ENCODE assay signal across 11 cellular contexts in the genomic region with DNA sequence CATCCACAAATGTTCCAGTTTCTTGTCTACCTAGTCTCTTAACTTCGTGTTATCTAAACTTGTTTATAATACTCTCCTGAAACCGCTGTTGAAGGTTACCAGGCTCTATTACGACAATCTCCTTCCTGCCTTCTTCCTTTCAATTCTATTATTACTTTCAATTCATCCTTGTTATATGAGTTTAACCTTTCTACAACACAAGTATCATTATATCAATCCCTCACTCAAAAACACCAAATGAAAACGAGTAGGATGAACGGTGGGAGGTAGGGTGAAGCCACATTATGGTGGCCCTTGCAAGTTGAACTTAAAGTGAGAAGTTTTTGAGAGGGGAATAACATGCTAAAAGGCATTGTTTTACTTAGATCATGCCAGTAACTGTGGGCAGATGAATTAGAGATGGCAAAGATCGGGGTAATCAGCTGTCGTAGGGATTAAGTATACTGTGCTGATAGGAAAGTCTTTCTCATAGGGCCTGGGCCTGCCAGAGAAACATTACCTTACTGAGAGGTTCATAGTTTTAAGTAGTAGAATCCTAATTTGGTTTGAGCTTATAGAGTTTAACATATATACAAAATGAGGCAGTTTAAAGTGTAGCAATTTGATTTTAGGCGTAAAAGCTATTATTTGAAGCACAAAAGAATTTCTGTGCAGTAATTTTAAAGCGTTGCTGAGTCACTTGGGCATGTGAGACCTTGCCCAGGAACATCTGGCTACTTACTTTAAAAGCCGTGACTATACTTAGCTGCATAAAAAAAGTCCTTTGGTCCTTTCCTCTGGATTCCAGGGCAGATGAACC. TPM values are rescaled to one million over a fixed set of nuclear protein-coding genes. Genes with fewer than 3 reads are reported as not detected.
DNase-seq lines count a peak whose midpoint lies in the region; ATAC-seq and TF ChIP-seq lines count a peak whose summit lies in the region.
"Had no signal": no experiment of that assay in that cellular context is flagged by ENCODE, and none has a peak within 500 bp of the region (broad histone marks: within the 10 kb centered on the region; RNA-seq: fewer than 3 reads in every experiment).

No MANE protein-coding gene starts in this region.

- no peaks in the 10 kb centered on the region for H3K36me3 Mint-ChIP-seq in stimulated activated naive B cell treated with anti-CD40 and anti-IgM and Interleukin-4, amounts not matched to agents 10 μg/mL and 1 μg/mL and 100 μg/mL, for 72 hours

- H3K4me3 ChIP-seq in cardiac muscle cell (no peak overlapping the region), right cardiac atrium (ENCODE audit: low read length) (no peak overlapping the region), OCI-LY3 (ENCODE audit: low read length) (no peak overlapping the region), mammary epithelial cell (replicated peaks in 1 of 3; ENCODE audit: insufficient read depth in 1 of 3, low read depth in 2 of 3, low read length in 3 of 3) (no peak overlapping the region)

- dilution Hi-C loops in mammary epithelial cell (cut with HindIII; ENCODE audit: low sequenced_read_pairs), result loop anchor here (5.0 kb wide), 1 partner anchor 36 kb away; no protein-coding TSS in a partner anchor

- H4K20me1 ChIP-seq in OCI-LY3 (ENCODE audit: insufficient read depth, low read length) (no peaks in the 10 kb centered on the region), mammary epithelial cell (ENCODE audit: insufficient read depth, low read length) (no peaks in the 10 kb centered on the region)

- DNase-seq in cardiac muscle cell (ENCODE audit: low read depth in 1 of 2, low spot score in 1 of 2) (no peak), right cardiac atrium (no peak), mammary epithelial cell (peak; percentile 71), NCI-H2107 (lab: John Stamatoyannopoulos, UW) (no peak), NCI-H1048 (lab: John Stamatoyannopoulos, UW) (no peak)
- DNase-seq in stimulated activated naive B cell treated with anti-CD40 and anti-IgM and Interleukin-4, amounts not matched to agents 10 μg/mL and 1 μg/mL and 100 μg/mL, for 72 hours, result no peak
- DNase-seq: aorta, COR-L47 had no signal

- H3K9me3 Mint-ChIP-seq in stimulated activated naive B cell treated with anti-CD40 and anti-IgM and Interleukin-4, amounts not matched to agents 10 μg/mL and 1 μg/mL and 100 μg/mL, for 72 hours, result no peaks in the 10 kb centered on the region

- intact Hi-C loops in right cardiac atrium (cut with DNase I) (no loop called here), mammary epithelial cell (cut with micrococcal nuclease) (loop anchor here (5.0 kb wide), 1 partner anchor 34 kb away; a partner anchor contains a TSS)

- CTCF ChIA-PET in mammary epithelial cell (lab: Charles Lee; ENCODE audit: low non-redundant PET), result no interaction called here

- no peaks in the 10 kb centered on the region for H3K9me3 ChIP-seq in cardiac muscle cell (ENCODE audit: low read depth)
- H3K9me3 ChIP-seq in right cardiac atrium (ENCODE audit: control insufficient read depth, low read length), result no peaks in the 10 kb centered on the region
- H3K9me3 ChIP-seq in OCI-LY3 (ENCODE audit: insufficient read depth, low read length), result no peaks in the 10 kb centered on the region
- H3K9me3 ChIP-seq in mammary epithelial cell (replicated peaks; ENCODE audit: insufficient read depth, low read length), result no peaks in the 10 kb centered on the region

- no TSS peak for BruUV-seq in mammary epithelial cell (replicated peaks; lab: Mats Ljungman, UMichigan)

- H3K4me2 ChIP-seq in OCI-LY3 (ENCODE audit: low read length) (peak overlapping the region; percentile 9; the same call in 1 of the 2 replicates), mammary epithelial cell (ENCODE audit: insufficient read depth, low read depth, low read length) (peak overlapping the region; percentile 62)

- H3K79me2 ChIP-seq in OCI-LY3 (ENCODE audit: low read length) (peaks cover 12% of the 10 kb centered on the region), mammary epithelial cell (ENCODE audit: insufficient read depth, low read length) (peaks cover 13% of the 10 kb centered on the region)

- H2AFZ ChIP-seq in OCI-LY3 (ENCODE audit: low read depth, low read length) (0 out of 2 replicates have a peak overlapping the region, but pooled peaks have one; percentile 12), mammary epithelial cell (ENCODE audit: low read depth, low read length) (peak overlapping the region; percentile 17)

- H3K27me3 ChIP-seq in cardiac muscle cell, result no peaks in the 10 kb centered on the region
- no peaks in the 10 kb centered on the region for H3K27me3 ChIP-seq in right cardiac atrium (ENCODE audit: control insufficient read depth, insufficient read depth)
- no peaks in the 10 kb centered on the region for H3K27me3 ChIP-seq in OCI-LY3 (ENCODE audit: low read depth, low read length)
- no peaks in the 10 kb centered on the region for H3K27me3 ChIP-seq in mammary epithelial cell (ENCODE audit: insufficient read depth, low read length)

- in situ Hi-C loops in mammary epithelial cell (cut with MboI; ENCODE audit: low sequenced_read_pairs in 2 of 2), result no loop called here

- ATAC-seq in right cardiac atrium, result no peak
- no peak for ATAC-seq in stimulated activated naive B cell treated with anti-CD40 and anti-IgM and Interleukin-4, amounts not matched to agents 10 μg/mL and 1 μg/mL and 100 μg/mL, for 72 hours (replicated peaks)
- no peak for ATAC-seq in HG03571 (IDR thresholded peaks at IDR 0.05; ENCODE audit: unreplicated experiment)
- ATAC-seq: Right ventricle myocardium inferior had no signal

- TF ChIP-seq CTCF in cardiac muscle cell (IDR thresholded peaks at IDR 0.05; ENCODE audit: low read depth, low read length), result no peak
- TF ChIP-seq CTCF in OCI-LY3 (IDR thresholded peaks at IDR 0.05; ENCODE audit: low read depth, low read length), result no peak
- no peak for TF ChIP-seq CTCF in mammary epithelial cell (conservative IDR thresholded peaks at IDR 0.05 in 1 of 2, IDR thresholded peaks at IDR 0.05 in 1 of 2; ENCODE audit: extremely low read depth in 1 of 2, insufficient read depth in 1 of 2, low read depth in 1 of 2, low read length in 2 of 2)

- peak overlapping the region; percentile 66 for H3K27ac ChIP-seq in cardiac muscle cell
- no peak overlapping the region for H3K27ac ChIP-seq in right cardiac atrium (ENCODE audit: low read length)
- no peak overlapping the region for H3K27ac ChIP-seq in OCI-LY3 (ENCODE audit: low read length)
- peak overlapping the region; percentile 26 for H3K27ac ChIP-seq in mammary epithelial cell (ENCODE audit: insufficient read depth, low read depth, low read length)

- H3K4me1 ChIP-seq in cardiac muscle cell (ENCODE audit: low read depth), result peaks cover 9% of the 10 kb centered on the region
- no peaks in the 10 kb centered on the region for H3K4me1 ChIP-seq in right cardiac atrium (ENCODE audit: control insufficient read depth, insufficient read depth, low read length)
- peaks cover 28% of the 10 kb centered on the region for H3K4me1 ChIP-seq in OCI-LY3 (ENCODE audit: low read length)
- peaks cover 27% of the 10 kb centered on the region for H3K4me1 ChIP-seq in mammary epithelial cell (ENCODE audit: insufficient read depth, low read length)

- H3K9ac ChIP-seq in OCI-LY3 (ENCODE audit: low read length), result no peak overlapping the region
- no peak overlapping the region for H3K9ac ChIP-seq in mammary epithelial cell (ENCODE audit: insufficient read depth, low read length)

- H3K4me3 Mint-ChIP-seq in stimulated activated naive B cell treated with anti-CD40 and anti-IgM and Interleukin-4, amounts not matched to agents 10 μg/mL and 1 μg/mL and 100 μg/mL, for 72 hours, result peak overlapping the region; percentile 11 to 28

- WGBS in right cardiac atrium, result 63% methylated on average over 10 of the region's 10 CpGs
- 69% methylated on average over 10 of the region's 10 CpGs for WGBS in mammary epithelial cell (ENCODE audit: low coverage, missing lambda C conversion rate)

- H3K27me3 Mint-ChIP-seq in stimulated activated naive B cell treated with anti-CD40 and anti-IgM and Interleukin-4, amounts not matched to agents 10 μg/mL and 1 μg/mL and 100 μg/mL, for 72 hours, result no peaks in the 10 kb centered on the region

- H3K27ac Mint-ChIP-seq in stimulated activated naive B cell treated with anti-CD40 and anti-IgM and Interleukin-4, amounts not matched to agents 10 μg/mL and 1 μg/mL and 100 μg/mL, for 72 hours, result peak overlapping the region; percentile 34

- peaks cover 17 to 28% of the 10 kb centered on the region in 2 donors for H3K4me1 Mint-ChIP-seq in stimulated activated naive B cell treated with anti-CD40 and anti-IgM and Interleukin-4, amounts not matched to agents 10 μg/mL and 1 μg/mL and 100 μg/mL, for 72 hours

- H3K36me3 ChIP-seq in cardiac muscle cell (no peaks in the 10 kb centered on the region), OCI-LY3 (replicated peaks; ENCODE audit: low read depth, low read length) (no peaks in the 10 kb centered on the region), mammary epithelial cell (ENCODE audit: insufficient read depth, low read length) (no peaks in the 10 kb centered on the region)

RNA-seq across cellular contexts. Expression of a gene that starts 3.4 kb away (rescaled TPM):
- 11.8 and 20.4 TPM in 2 replicates for total RNA-seq in cardiac muscle cell
- polyA plus RNA-seq in cardiac muscle cell, result 3.4 and 7.7 TPM in 2 replicates
- total RNA-seq in right cardiac atrium, result 1 to 10 TPM; 6.6 to 7.8 (median 7.4) TPM
- 2.2 TPM for polyA plus RNA-seq in right cardiac atrium
- total RNA-seq in mammary epithelial cell, result 10 to 100 TPM; 15.7 to 15.9 TPM
- 1.6 TPM for polyA plus RNA-seq in mammary epithelial cell
- 8.9 TPM for polyA minus RNA-seq in mammary epithelial cell

RNA-seq across cellular contexts. Expression of a gene that starts 34.5 kb away (rescaled TPM):
- total RNA-seq in cardiac muscle cell, result 1,120 and 1,418 TPM in 2 replicates
- polyA plus RNA-seq in cardiac muscle cell, result 557 and 617 TPM in 2 replicates
- total RNA-seq in right cardiac atrium, result 100 to 1,000 TPM; 818 to 939 (median 885) TPM
- 2,039 TPM for polyA plus RNA-seq in right cardiac atrium
- 1,000 to 10,000 TPM in 1 of 2 donors, 100 to 1,000 TPM in 1; 920 to 1,138 TPM for total RNA-seq in mammary epithelial cell
- polyA plus RNA-seq in mammary epithelial cell, result 906 TPM
- polyA minus RNA-seq in mammary epithelial cell, result 633 TPM

RNA-seq across cellular contexts. Expression of a gene that starts 44.1 kb away (rescaled TPM):
- total RNA-seq in cardiac muscle cell (9.0 and 15.8 TPM in 2 replicates), right cardiac atrium (10 to 100 TPM; 10.9 to 11.7 (median 11.4) TPM), mammary epithelial cell (10 to 100 TPM; 20.3 to 25.3 TPM)
- polyA plus RNA-seq in cardiac muscle cell (7.3 and 8.7 TPM in 2 replicates), right cardiac atrium (4.4 TPM), mammary epithelial cell (6.9 TPM)
- polyA minus RNA-seq in mammary epithelial cell, result 8.1 TPM

RNA-seq across cellular contexts. Expression of a gene that starts 58.0 kb away (rescaled TPM):
- total RNA-seq in cardiac muscle cell (4.9 and 7.7 TPM in 2 replicates), right cardiac atrium (10 to 100 TPM; 34.7 to 53.3 (median 49.0) TPM), mammary epithelial cell (10 to 100 TPM; 19.4 to 21.5 TPM)
- polyA plus RNA-seq in cardiac muscle cell (6.7 and 7.3 TPM in 2 replicates), right cardiac atrium (26.8 TPM), mammary epithelial cell (22.0 TPM)
- 39.1 TPM for polyA minus RNA-seq in mammary epithelial cell

Comparison
In these comparisons a context has a peak if more than half of its experiments do, and no peak if none do; other contexts are left out.
1. H3K27ac ChIP-seq: peak in cardiac muscle cell (single experiment) and mammary epithelial cell (single experiment); none in right cardiac atrium (single experiment) and OCI-LY3 (single experiment).